ENCODE assay signal across 22 cellular contexts in the genomic region with DNA sequence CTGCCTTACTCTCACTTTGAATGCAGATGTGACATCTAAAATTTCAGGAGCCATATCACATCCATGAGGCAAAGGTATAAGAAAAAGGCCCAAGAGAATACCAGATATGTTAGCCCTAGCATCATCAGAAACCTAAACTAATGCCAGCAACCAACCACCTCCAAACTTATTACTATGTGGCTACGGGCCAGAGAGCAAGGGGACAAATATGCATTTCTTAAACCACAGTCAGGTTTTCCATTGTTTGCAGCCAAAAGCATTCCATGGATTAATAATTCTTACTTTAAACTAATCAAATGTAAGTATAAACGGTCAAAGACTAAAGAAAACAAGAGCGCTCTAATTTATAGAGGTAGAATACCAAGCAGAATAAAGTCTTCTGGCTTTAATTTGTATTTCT.
"Had no signal": no experiment of that assay in that cellular context is flagged by ENCODE, and none has a peak within 500 bp of the region (broad histone marks: within the 10 kb centered on the region; RNA-seq: fewer than 3 reads in every experiment).

No MANE protein-coding gene starts in this region.

- H3K9me3 ChIP-seq: breast epithelium, esophagus muscularis mucosa, prostate gland, uterus had no signal

- H3K79me2 ChIP-seq: hepatocyte had no signal

- H3K27me3 ChIP-seq: breast epithelium, esophagus muscularis mucosa, foreskin keratinocyte, hepatocyte, uterus had no signal

- H3K36me3 ChIP-seq: breast epithelium, prostate gland, uterus had no signal

- H3K4me3 ChIP-seq: breast epithelium, coronary artery, esophagus muscularis mucosa, hepatocyte, prostate gland, skin epidermis, uterus had no signal

- H3K4me2 ChIP-seq: hepatocyte had no signal

- H3K4me1 ChIP-seq: breast epithelium, foreskin keratinocyte, prostate gland, uterus had no signal

- H3K27ac ChIP-seq: coronary artery, foreskin keratinocyte, hepatocyte, prostate gland, skin epidermis, uterus, VCaP had no signal

- ATAC-seq: activated CD8-positive, alpha-beta memory T cell treated with anti-CD3 and anti-CD28 coated beads, Interleukin-2, amount 10 ng/mL, durations not matched to agents 7 days and 5 days; activated CD8-positive, alpha-beta T cell treated with anti-CD3 and anti-CD28 coated beads for 36 hours; left ventricle myocardium superior; naive thymus-derived CD8-positive, alpha-beta T cell; right cardiac atrium; stimulated activated naive CD8-positive, alpha-beta T cell treated with anti-CD3 and anti-CD28 coated beads, Interleukin-15, amount 100 ng/mL, for 72 hours had no signal

- H2AFZ ChIP-seq: hepatocyte had no signal

- DNase-seq: activated CD4-positive, alpha-beta T cell treated with anti-CD3 and anti-CD28 coated beads, Interleukin-2, amount 10 ng/mL, durations not matched to agents 7 days and 5 days; activated CD4-positive, CD25-positive, alpha-beta regulatory T cell treated with anti-CD3 and anti-CD28 coated beads, Interleukin-2, amount 50 U/mL, for 72 hours; activated CD8-positive, alpha-beta memory T cell treated with anti-CD3 and anti-CD28 coated beads, Interleukin-2, amount 10 ng/mL, durations not matched to agents 7 days and 5 days; activated CD8-positive, alpha-beta T cell treated with anti-CD3 and anti-CD28 coated beads for 36 hours; activated effector memory CD4-positive, alpha-beta T cell treated with anti-CD3 and anti-CD28 coated beads, Interleukin-2, amount 50 U/mL, for 16 hours; activated naive CD4-positive, alpha-beta T cell treated with anti-CD3 and anti-CD28 coated beads, Interleukin-2, amount 10 ng/mL, durations not matched to agents 7 days and 5 days; activated T-cell treated with anti-CD3 and anti-CD28 coated beads for 4 hours; left ventricle myocardium superior; naive thymus-derived CD8-positive, alpha-beta T cell; right cardiac atrium; stimulated activated CD4-positive, alpha-beta T cell treated with anti-CD3 and anti-CD28 coated beads, Interleukin-1b, Interleukin-23, amount 100 ng/mL, for 48 hours; stimulated activated naive CD8-positive, alpha-beta T cell treated with anti-CD3 and anti-CD28 coated beads, Interleukin-15, amount 100 ng/mL, for 72 hours; trophoblast cell; uterus had no signal
